Comparison of ENCODE assay signal across 9 cellular contexts in genomic region chr14:38989917-38990546, GRCh38.
DNase-seq lines count a peak whose midpoint lies in the region; ATAC-seq and TF ChIP-seq lines count a peak whose summit lies in the region.
"Had no signal": no experiment of that assay in that cellular context is flagged by ENCODE, and none has a peak within 500 bp of the region (broad histone marks: within the 10 kb centered on the region; RNA-seq: fewer than 3 reads in every experiment).

No MANE protein-coding gene starts in this region.

- CTCF ChIA-PET in RWPE1 (lab: Yijun Ruan, JAX): interaction anchor here (0.6 kb wide), 2 partner anchors 9 to 15 kb away, joined by 3 read pairs; no protein-coding TSS in a partner anchor

- intact Hi-C loops in dorsolateral prefrontal cortex (cut with DNase I): no loop called here

- H3K9me3 Mint-ChIP-seq in memory B cell: no peaks in the 10 kb centered on the region

- no peaks in the 10 kb centered on the region for H3K27me3 Mint-ChIP-seq in memory B cell

- H3K4me1 ChIP-seq in KMS-11 (ENCODE audit: low read depth, poor library complexity, severe bottlenecking): peaks cover 9% of the 10 kb centered on the region

- H3K79me2 ChIP-seq in KMS-11 (ENCODE audit: insufficient read depth, low read depth): no peaks in the 10 kb centered on the region

- ATAC-seq in GM19025 (IDR thresholded peaks at IDR 0.05; ENCODE audit: low read depth, unreplicated experiment) (peak; percentile 94), memory B cell (ENCODE audit: low read depth) (peak; percentile 59)

- no peak for TF ChIP-seq CTCF in KMS-11 (conservative IDR thresholded peaks at IDR 0.05; ENCODE audit: low read depth, low read length)
- no peak for TF ChIP-seq CTCF in dorsolateral prefrontal cortex (IDR thresholded peaks at IDR 0.05 in 54 of 56, conservative IDR thresholded peaks at IDR 0.05 in 2 of 56; ENCODE audit: low read depth in 1 of 56, partially characterized antibody in 56 of 56)
- no peak for TF ChIP-seq CTCF in RWPE1 (conservative IDR thresholded peaks at IDR 0.05; ENCODE audit: low read depth)

- H3K9ac ChIP-seq in KMS-11: peak overlapping the region; percentile 23; the same call in 1 of the 2 replicates

- H3K36me3 ChIP-seq in KMS-11 (ENCODE audit: insufficient read depth): no peaks in the 10 kb centered on the region
- H3K36me3 ChIP-seq: neutrophil had no signal

- no peak overlapping the region for H3K4me3 ChIP-seq in KMS-11 (IDR thresholded peaks at IDR 0.05; ENCODE audit: insufficient read depth, low read depth, low read length)
- H3K4me3 ChIP-seq in dorsolateral prefrontal cortex: peak overlapping the region in 13 of 59 donors; percentile 2 to 33 (median 15)

- H3K27ac ChIP-seq in KMS-11 (peak overlapping the region; percentile 1; the same call in 1 of the 2 replicates), dorsolateral prefrontal cortex (peak overlapping the region in 5 of 59 donors; percentile 15 to 31 (median 22)), RWPE1 (no peak overlapping the region)
- H3K27ac ChIP-seq: neutrophil had no signal

- H2AFZ ChIP-seq in KMS-11 (ENCODE audit: low read depth): peak overlapping the region; percentile 62

- DNase-seq in HCEC 1CT: peak; percentile 11
- no peak for DNase-seq in memory B cell (ENCODE audit: low spot score in 2 of 2)
- DNase-seq in dorsolateral prefrontal cortex: no peak
- DNase-seq in RWPE1 (ENCODE audit: low spot score): no peak
- DNase-seq in cerebellum (ENCODE audit: low spot score): no peak
- DNase-seq: dermis blood vessel endothelial cell had no signal

- peak overlapping the region; percentile 31 for H3K4me2 ChIP-seq in KMS-11

- H3K4me1 Mint-ChIP-seq in memory B cell: peaks cover 11% of the 10 kb centered on the region

- H3K4me3 Mint-ChIP-seq in memory B cell: peak overlapping the region; percentile 62

- POLR2A ChIA-PET in RWPE1 (lab: Yijun Ruan, JAX; ENCODE audit: low non-redundant PET): no interaction called here

- peak overlapping the region; percentile 54 for H3K27ac Mint-ChIP-seq in memory B cell

- H3K36me3 Mint-ChIP-seq in memory B cell: no peaks in the 10 kb centered on the region

- H3K27me3 ChIP-seq in KMS-11 (ENCODE audit: insufficient read depth, low read depth) (no peaks in the 10 kb centered on the region), dorsolateral prefrontal cortex (no peaks in the 10 kb centered on the region)
- H3K27me3 ChIP-seq: neutrophil had no signal

- no peaks in the 10 kb centered on the region for H4K20me1 ChIP-seq in KMS-11 (ENCODE audit: insufficient read depth)
